ENCODE assay signal across 1 cellular context in genomic region chr2:71720596-71721361, GRCh38.
A peak's percentile ranks its signal among the peaks of the same experiment; 100 is the strongest.
TF ChIP-seq lines count a peak whose summit lies in the region.

No MANE protein-coding gene starts in this region.

TF ChIP-seq in HepG2, 621 proteins besides CTCF, POLR2A, EP300 and RAD21 (continued from another document and continues in another):
- TF ChIP-seq ARID5B (CRISPR knock-in tag; IDR thresholded peaks at IDR 0.05) (peak; percentile 28; the same call in 1 of the 2 replicates), ETV6 (CRISPR knock-in tag; conservative IDR thresholded peaks at IDR 0.05) (no peak), GMEB2 (CRISPR knock-in tag; IDR thresholded peaks at IDR 0.05; ENCODE audit: low read depth) (no peak), ZNF713 (CRISPR knock-in tag; IDR thresholded peaks at IDR 0.05) (no peak), ZNF468 (CRISPR knock-in tag; IDR thresholded peaks at IDR 0.05) (no peak), ZNF616 (CRISPR knock-in tag; IDR thresholded peaks at IDR 0.05; ENCODE audit: low read depth) (no peak), MYPOP (CRISPR knock-in tag; IDR thresholded peaks at IDR 0.05) (no peak), NFATC3 (CRISPR knock-in tag; IDR thresholded peaks at IDR 0.05) (no peak), ZNF382 (CRISPR knock-in tag; IDR thresholded peaks at IDR 0.05; ENCODE audit: borderline replicate concordance) (no peak), ZNF430 (CRISPR knock-in tag; IDR thresholded peaks at IDR 0.05) (no peak), ZNF276 (CRISPR knock-in tag; IDR thresholded peaks at IDR 0.05; ENCODE audit: low read depth) (no peak), ZNF629 (CRISPR knock-in tag; conservative IDR thresholded peaks at IDR 0.05) (peak; percentile 51; the same call in 1 of the 2 replicates), CREB3 (CRISPR knock-in tag; IDR thresholded peaks at IDR 0.05) (no peak), TMF1 (CRISPR knock-in tag; IDR thresholded peaks at IDR 0.05; ENCODE audit: low read depth) (no peak), CEBPB (IDR thresholded peaks at IDR 0.05; ENCODE audit: borderline replicate concordance, low read depth, low read length) (no peak), NR2F6 (IDR thresholded peaks at IDR 0.05) (peak; percentile 74), NR2F6 (CRISPR knock-in tag; IDR thresholded peaks at IDR 0.05) (0 out of 2 replicates have a peak, but pooled peaks have one; percentile 21), NR2C2 (CRISPR knock-in tag; IDR thresholded peaks at IDR 0.05; ENCODE audit: borderline replicate concordance) (0 out of 2 replicates have a peak, but pooled peaks have one; percentile 3), ZNF800 (CRISPR knock-in tag; IDR thresholded peaks at IDR 0.05) (no peak), SIN3A (IDR thresholded peaks at IDR 0.05; ENCODE audit: borderline replicate concordance, low read depth, low read length) (no peak), KDM2A (CRISPR knock-in tag; IDR thresholded peaks at IDR 0.05; ENCODE audit: borderline replicate concordance, low read depth) (no peak), ZMYM3 (CRISPR knock-in tag; IDR thresholded peaks at IDR 0.05) (peak; percentile 27; the same call in 1 of the 2 replicates), HNF1B (CRISPR knock-in tag; IDR thresholded peaks at IDR 0.05) (no peak), PATZ1 (CRISPR knock-in tag; IDR thresholded peaks at IDR 0.05) (0 out of 2 replicates have a peak, but pooled peaks have one; percentile 24), AGO2 (optimal IDR thresholded peaks at IDR 0.05; ENCODE audit: low read depth, low read length) (no peak), TEAD3 (CRISPR knock-in tag; optimal IDR thresholded peaks at IDR 0.05; ENCODE audit: borderline replicate concordance) (no peak), GATAD2A (CRISPR knock-in tag; IDR thresholded peaks at IDR 0.05) (peak; percentile 51; the same call in 1 of the 2 replicates), ZNF615 (CRISPR knock-in tag; IDR thresholded peaks at IDR 0.05; ENCODE audit: borderline replicate concordance) (no peak), ZNF772 (CRISPR knock-in tag; IDR thresholded peaks at IDR 0.05) (no peak), SOX13 (IDR thresholded peaks at IDR 0.05) (peak; percentile 75), SOX13 (CRISPR knock-in tag; conservative IDR thresholded peaks at IDR 0.05 in 1 of 2, IDR thresholded peaks at IDR 0.05 in 1 of 2) (peak in 1 of 2 experiments; percentile 87; a peak in 2 of 4 replicates), ZNF710 (CRISPR knock-in tag; IDR thresholded peaks at IDR 0.05; ENCODE audit: borderline replicate concordance) (no peak), PHF8 (CRISPR knock-in tag; IDR thresholded peaks at IDR 0.05) (no peak), ZNF10 (CRISPR knock-in tag; IDR thresholded peaks at IDR 0.05; ENCODE audit: borderline replicate concordance, low read depth) (no peak), BATF2 (CRISPR knock-in tag; IDR thresholded peaks at IDR 0.05) (no peak), ZFP82 (CRISPR knock-in tag; IDR thresholded peaks at IDR 0.05; ENCODE audit: borderline replicate concordance) (no peak), SOX5 (CRISPR knock-in tag; IDR thresholded peaks at IDR 0.05; ENCODE audit: borderline replicate concordance) (peak; percentile 68; the same call in 1 of the 2 replicates), THRA (CRISPR knock-in tag; IDR thresholded peaks at IDR 0.05; ENCODE audit: borderline replicate concordance) (peak; percentile 75; the same call in 1 of the 2 replicates), MZF1 (CRISPR knock-in tag; IDR thresholded peaks at IDR 0.05; ENCODE audit: borderline replicate concordance) (no peak), NFYB (CRISPR knock-in tag; IDR thresholded peaks at IDR 0.05) (no peak)
